1 cellular context compared by ENCODE assay signal in genomic region chr16:67393111-67393789, GRCh38.
A peak's percentile ranks its signal among the peaks of the same experiment; 100 is the strongest.
TF ChIP-seq lines count a peak whose summit lies in the region.

TPPP3 (minus strand) TSS chr16:67393498; CDS start chr16:67391111, 2,387 bp downstream.

TF ChIP-seq in HEK293, 187 proteins besides CTCF, POLR2A, EP300 and RAD21 (continued from another document):
- TF ChIP-seq ZNF280C (tag by site-specific recombination; IDR thresholded peaks at IDR 0.05), result no peak
- no peak for TF ChIP-seq ZFP3 (tag by site-specific recombination; IDR thresholded peaks at IDR 0.05; ENCODE audit: low read depth)
- TF ChIP-seq SCRT2 (tag by site-specific recombination; IDR thresholded peaks at IDR 0.05), result no peak
- no peak for TF ChIP-seq ZNF654 (tag by site-specific recombination; IDR thresholded peaks at IDR 0.05; ENCODE audit: low read depth)
- TF ChIP-seq GLIS2 (tag by site-specific recombination; IDR thresholded peaks at IDR 0.05), result 0 out of 2 replicates have a peak, but pooled peaks have one; percentile 59
- peak; percentile 66 for TF ChIP-seq SP2 (tag by site-specific recombination; IDR thresholded peaks at IDR 0.05)
- TF ChIP-seq, protein P1, sequence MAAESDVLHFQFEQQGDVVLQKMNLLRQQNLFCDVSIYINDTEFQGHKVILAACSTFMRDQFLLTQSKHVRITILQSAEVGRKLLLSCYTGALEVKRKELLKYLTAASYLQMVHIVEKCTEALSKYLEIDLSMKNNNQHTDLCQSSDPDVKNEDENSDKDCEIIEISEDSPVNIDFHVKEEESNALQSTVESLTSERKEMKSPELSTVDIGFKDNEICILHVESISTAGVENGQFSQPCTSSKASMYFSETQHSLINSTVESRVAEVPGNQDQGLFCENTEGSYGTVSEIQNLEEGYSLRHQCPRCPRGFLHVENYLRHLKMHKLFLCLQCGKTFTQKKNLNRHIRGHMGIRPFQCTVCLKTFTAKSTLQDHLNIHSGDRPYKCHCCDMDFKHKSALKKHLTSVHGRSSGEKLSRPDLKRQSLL (tag by site-specific recombination; IDR thresholded peaks at IDR 0.05), result 0 out of 2 replicates have a peak, but pooled peaks have one; percentile 45
- TF ChIP-seq, protein P2, sequence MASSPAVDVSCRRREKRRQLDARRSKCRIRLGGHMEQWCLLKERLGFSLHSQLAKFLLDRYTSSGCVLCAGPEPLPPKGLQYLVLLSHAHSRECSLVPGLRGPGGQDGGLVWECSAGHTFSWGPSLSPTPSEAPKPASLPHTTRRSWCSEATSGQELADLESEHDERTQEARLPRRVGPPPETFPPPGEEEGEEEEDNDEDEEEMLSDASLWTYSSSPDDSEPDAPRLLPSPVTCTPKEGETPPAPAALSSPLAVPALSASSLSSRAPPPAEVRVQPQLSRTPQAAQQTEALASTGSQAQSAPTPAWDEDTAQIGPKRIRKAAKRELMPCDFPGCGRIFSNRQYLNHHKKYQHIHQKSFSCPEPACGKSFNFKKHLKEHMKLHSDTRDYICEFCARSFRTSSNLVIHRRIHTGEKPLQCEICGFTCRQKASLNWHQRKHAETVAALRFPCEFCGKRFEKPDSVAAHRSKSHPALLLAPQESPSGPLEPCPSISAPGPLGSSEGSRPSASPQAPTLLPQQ (tag by site-specific recombination; IDR thresholded peaks at IDR 0.05), result 0 out of 2 replicates have a peak, but pooled peaks have one; percentile 27
- peak; percentile 57; the same call in 1 of the 2 replicates for TF ChIP-seq ZNF600 (tag by site-specific recombination; IDR thresholded peaks at IDR 0.05)
- peak; percentile 92 for TF ChIP-seq KLF9 (tag by site-specific recombination; IDR thresholded peaks at IDR 0.05; ENCODE audit: low read depth)
- no peak for TF ChIP-seq HOXA7 (CRISPR knock-in tag; IDR thresholded peaks at IDR 0.05; ENCODE audit: borderline replicate concordance)
- TF ChIP-seq MEIS1 (CRISPR knock-in tag; IDR thresholded peaks at IDR 0.05; ENCODE audit: borderline replicate concordance), result no peak
- TF ChIP-seq, protein P3, sequence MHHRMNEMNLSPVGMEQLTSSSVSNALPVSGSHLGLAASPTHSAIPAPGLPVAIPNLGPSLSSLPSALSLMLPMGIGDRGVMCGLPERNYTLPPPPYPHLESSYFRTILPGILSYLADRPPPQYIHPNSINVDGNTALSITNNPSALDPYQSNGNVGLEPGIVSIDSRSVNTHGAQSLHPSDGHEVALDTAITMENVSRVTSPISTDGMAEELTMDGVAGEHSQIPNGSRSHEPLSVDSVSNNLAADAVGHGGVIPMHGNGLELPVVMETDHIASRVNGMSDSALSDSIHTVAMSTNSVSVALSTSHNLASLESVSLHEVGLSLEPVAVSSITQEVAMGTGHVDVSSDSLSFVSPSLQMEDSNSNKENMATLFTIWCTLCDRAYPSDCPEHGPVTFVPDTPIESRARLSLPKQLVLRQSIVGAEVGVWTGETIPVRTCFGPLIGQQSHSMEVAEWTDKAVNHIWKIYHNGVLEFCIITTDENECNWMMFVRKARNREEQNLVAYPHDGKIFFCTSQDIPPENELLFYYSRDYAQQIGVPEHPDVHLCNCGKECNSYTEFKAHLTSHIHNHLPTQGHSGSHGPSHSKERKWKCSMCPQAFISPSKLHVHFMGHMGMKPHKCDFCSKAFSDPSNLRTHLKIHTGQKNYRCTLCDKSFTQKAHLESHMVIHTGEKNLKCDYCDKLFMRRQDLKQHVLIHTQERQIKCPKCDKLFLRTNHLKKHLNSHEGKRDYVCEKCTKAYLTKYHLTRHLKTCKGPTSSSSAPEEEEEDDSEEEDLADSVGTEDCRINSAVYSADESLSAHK (tag by site-specific recombination; IDR thresholded peaks at IDR 0.05), result 0 out of 2 replicates have a peak, but pooled peaks have one; percentile 20
- TF ChIP-seq EGR2 (tag by site-specific recombination; IDR thresholded peaks at IDR 0.05; ENCODE audit: low read depth), result peak; percentile 17; the same call in 1 of the 2 replicates
- peak; percentile 27; the same call in 1 of the 2 replicates for TF ChIP-seq ZNF366 (tag by site-specific recombination; conservative IDR thresholded peaks at IDR 0.05)
- no peak for TF ChIP-seq TCF7L2 (IDR thresholded peaks at IDR 0.05; ENCODE audit: borderline replicate concordance, low read depth, low read length)
- TF ChIP-seq BCL11B (tag by site-specific recombination; IDR thresholded peaks at IDR 0.05; ENCODE audit: low read depth), result no peak
- TF ChIP-seq ZSCAN5A (tag by site-specific recombination; IDR thresholded peaks at IDR 0.05), result no peak
- peak; percentile 81 for TF ChIP-seq KLF1 (tag by site-specific recombination; IDR thresholded peaks at IDR 0.05)
- no peak for TF ChIP-seq KLF8 (tag by site-specific recombination; IDR thresholded peaks at IDR 0.05)
- TF ChIP-seq ZNF335 (tag by site-specific recombination; conservative IDR thresholded peaks at IDR 0.05), result 0 out of 2 replicates have a peak, but pooled peaks have one; percentile 34
- TF ChIP-seq ZNF138 (tag by site-specific recombination; IDR thresholded peaks at IDR 0.05; ENCODE audit: borderline replicate concordance), result no peak
- no peak for TF ChIP-seq ZNF426 (tag by site-specific recombination; IDR thresholded peaks at IDR 0.05)
- TF ChIP-seq ZXDB (tag by site-specific recombination; IDR thresholded peaks at IDR 0.05), result 0 out of 2 replicates have a peak, but pooled peaks have one; percentile 14
- peak; percentile 37; the same call in 1 of the 2 replicates for TF ChIP-seq KLF16 (tag by site-specific recombination; IDR thresholded peaks at IDR 0.05)
- TF ChIP-seq KLF17 (tag by site-specific recombination; IDR thresholded peaks at IDR 0.05), result 0 out of 2 replicates have a peak, but pooled peaks have one; percentile 26
- TF ChIP-seq ZFHX2 (tag by site-specific recombination; conservative IDR thresholded peaks at IDR 0.05), result peak; percentile 36; the same call in 1 of the 2 replicates
- 0 out of 2 replicates have a peak, but pooled peaks have one; percentile 49 for TF ChIP-seq SP7 (tag by site-specific recombination; IDR thresholded peaks at IDR 0.05)
